Comparison of ENCODE assay signal across 24 cellular contexts in the genomic region with DNA sequence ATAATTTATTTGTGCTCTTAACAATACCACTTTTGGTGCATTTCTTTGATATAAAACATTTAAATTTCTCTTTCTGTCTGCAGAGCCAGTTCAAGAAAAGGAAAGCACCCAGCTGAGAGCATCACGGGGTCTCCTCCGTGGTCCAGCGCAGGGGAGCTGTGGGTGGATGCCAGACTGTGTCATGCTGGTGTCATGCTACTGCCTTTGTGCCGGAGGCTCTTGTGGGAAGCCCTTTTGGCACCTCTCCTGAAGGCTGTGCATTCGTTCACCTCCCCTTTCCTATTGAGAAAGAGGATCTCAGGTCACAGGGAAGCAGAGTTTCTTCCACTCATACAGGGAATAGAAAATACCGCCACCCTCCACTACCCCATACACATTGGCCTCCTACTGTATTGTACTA.
"Had no signal": no experiment of that assay in that cellular context is flagged by ENCODE, and none has a peak within 500 bp of the region (broad histone marks: within the 10 kb centered on the region; RNA-seq: fewer than 3 reads in every experiment).

No MANE protein-coding gene starts in this region.

- H3K79me2 ChIP-seq: hepatocyte had no signal

- DNase-seq: dermis blood vessel endothelial cell; esophagus squamous epithelium; foreskin melanocyte; head of caudate nucleus; kidney; left cardiac atrium; left ventricle myocardium inferior; lower lobe of right lung; mesenchymal stem cell; midbrain; nucleus accumbens; ovary; sigmoid colon; stimulated activated CD4-positive, alpha-beta T cell treated with anti-CD3 and anti-CD28 coated beads, Interleukin-2, amount 100 ng/mL, for 24 hours; stimulated activated naive CD4-positive, alpha-beta T cell; stomach; substantia nigra; trophoblast cell had no signal

- H2AFZ ChIP-seq: hepatocyte, neural progenitor cell had no signal

- H3K4me3 ChIP-seq: esophagus squamous epithelium, hepatocyte, left ventricle myocardium inferior, lower lobe of right lung, neural progenitor cell, ovary, right atrium auricular region, sigmoid colon, skin epidermis, stomach, thoracic aorta had no signal

- H3K27ac ChIP-seq: esophagus squamous epithelium, hepatocyte, left ventricle myocardium inferior, lower lobe of right lung, neural progenitor cell, ovary, right atrium auricular region, sigmoid colon, skin epidermis, stomach, thoracic aorta had no signal

- H3K36me3 ChIP-seq: esophagus squamous epithelium, left ventricle myocardium inferior, lower lobe of right lung, neural progenitor cell, ovary, right atrium auricular region, sigmoid colon, stomach, thoracic aorta had no signal

- H3K4me1 ChIP-seq: esophagus squamous epithelium, left ventricle myocardium inferior, lower lobe of right lung, neural progenitor cell, right atrium auricular region, sigmoid colon, stomach had no signal

- ATAC-seq: left cardiac atrium; lower lobe of right lung; natural killer cell treated with Interleukin-12 subunit alpha and Interleukin-12 subunit beta and Interleukin-15 and Interleukin-18, amount 100 ng/mL, for 72 hours had no signal

- H3K27me3 ChIP-seq: hepatocyte, neural progenitor cell, ovary, right atrium auricular region had no signal

- H3K4me2 ChIP-seq: hepatocyte, neural progenitor cell had no signal

- H3K9ac ChIP-seq: neural progenitor cell had no signal

- H3K9me3 ChIP-seq: esophagus squamous epithelium, left ventricle myocardium inferior, lower lobe of right lung, ovary, right atrium auricular region, sigmoid colon, stomach, thoracic aorta had no signal
